1 cellular context compared by ENCODE assay signal in the genomic region with DNA sequence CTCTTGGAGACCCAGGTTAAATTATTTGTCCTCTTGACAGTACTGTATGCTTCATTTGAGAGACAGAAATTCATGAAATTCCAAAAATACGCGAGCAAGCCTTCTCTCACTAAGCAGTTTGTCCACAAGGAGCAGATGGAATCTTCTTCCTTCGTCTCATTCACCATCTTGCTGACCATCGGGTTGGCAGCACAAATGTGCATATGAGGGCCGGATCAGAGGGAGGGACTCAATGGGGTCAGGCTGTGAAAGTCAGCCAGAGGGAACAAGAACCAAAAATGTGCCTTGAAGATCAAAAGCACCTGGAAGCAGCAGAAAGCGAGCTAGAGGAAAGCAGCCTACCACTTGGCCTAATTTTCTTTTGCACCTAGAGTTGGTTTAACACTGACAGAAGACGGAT.
TF ChIP-seq lines count a peak whose summit lies in the region.

No MANE protein-coding gene starts in this region.

TF ChIP-seq in A549, 52 proteins besides CTCF, POLR2A, EP300 and RAD21:
- no peak for TF ChIP-seq RNF2 (IDR thresholded peaks at IDR 0.05; ENCODE audit: borderline replicate concordance, low read depth)
- no peak for TF ChIP-seq FOSB (CRISPR knock-in tag; IDR thresholded peaks at IDR 0.05)
- TF ChIP-seq HOXB13 (CRISPR knock-in tag; IDR thresholded peaks at IDR 0.05; ENCODE audit: low read depth): no peak
- no peak for TF ChIP-seq ZSCAN20 (CRISPR knock-in tag; IDR thresholded peaks at IDR 0.05)
